Comparison of ENCODE assay signal across 1 cellular context in genomic region chr17:1627987-1628855, GRCh38.
A peak's percentile ranks its signal among the peaks of the same experiment; 100 is the strongest.
TF ChIP-seq lines count a peak whose summit lies in the region.

Gene SLC43A2, minus strand, starts transcription at chr17:1628834. Its CDS starts 960 bp downstream, at chr17:1627874.

TF ChIP-seq in HEK293, 187 proteins besides CTCF, POLR2A, EP300 and RAD21 (continued from another document):
- TF ChIP-seq INSM2 (tag by site-specific recombination; IDR thresholded peaks at IDR 0.05) (peak; percentile 36; the same call in 1 of the 2 replicates), ZNF292 (tag by site-specific recombination; IDR thresholded peaks at IDR 0.05; ENCODE audit: borderline replicate concordance, low read depth) (no peak), ZBTB20 (tag by site-specific recombination; IDR thresholded peaks at IDR 0.05) (peak; percentile 41; the same call in 1 of the 2 replicates), ZNF544 (tag by site-specific recombination; IDR thresholded peaks at IDR 0.05) (no peak), ZNF513 (tag by site-specific recombination; IDR thresholded peaks at IDR 0.05) (no peak), ZNF391 (tag by site-specific recombination; IDR thresholded peaks at IDR 0.05; ENCODE audit: borderline replicate concordance, low read depth) (peak; percentile 69; the same call in 1 of the 2 replicates), KLF9 (tag by site-specific recombination; IDR thresholded peaks at IDR 0.05; ENCODE audit: low read depth) (peak; percentile 63; the same call in 1 of the 2 replicates), ZSCAN5A (tag by site-specific recombination; IDR thresholded peaks at IDR 0.05) (peak; percentile 81; the same call in 1 of the 2 replicates), TCF7L2 (IDR thresholded peaks at IDR 0.05; ENCODE audit: borderline replicate concordance, low read depth, low read length) (no peak), ZNF600 (tag by site-specific recombination; IDR thresholded peaks at IDR 0.05) (peak; percentile 84; the same call in 1 of the 2 replicates), ZNF561 (tag by site-specific recombination; IDR thresholded peaks at IDR 0.05; ENCODE audit: borderline replicate concordance) (no peak), ZIC2 (tag by site-specific recombination; IDR thresholded peaks at IDR 0.05) (peak; percentile 29), ZNF18 (tag by site-specific recombination; IDR thresholded peaks at IDR 0.05) (no peak), ZNF350 (tag by site-specific recombination; IDR thresholded peaks at IDR 0.05) (peak; percentile 100; the same call in 1 of the 2 replicates), ZFP69B (tag by site-specific recombination; IDR thresholded peaks at IDR 0.05) (peak; percentile 88)
